In genomic region chr16:31458835-31459721, GRCh38 we compare ENCODE assay signal across 1 cellular context.
TF ChIP-seq lines count a peak whose summit lies in the region.

TSS of gene ARMC5 (plus strand) at chr16:31459501. CDS start at chr16:31459525, 24 bp downstream.

TF ChIP-seq in HepG2, 621 proteins besides CTCF, POLR2A, EP300 and RAD21 (continued from another document and continues in another):
- no peak for TF ChIP-seq DMTF1 (CRISPR knock-in tag; IDR thresholded peaks at IDR 0.05)
- no peak for TF ChIP-seq TRIM24 (CRISPR knock-in tag; IDR thresholded peaks at IDR 0.05)
- TF ChIP-seq AFF4 (CRISPR knock-in tag; IDR thresholded peaks at IDR 0.05): no peak; the same call in 1 of the 2 replicates
- TF ChIP-seq FOXA3 (CRISPR knock-in tag; IDR thresholded peaks at IDR 0.05): peak; percentile 56; the same call in 1 of the 2 replicates
- TF ChIP-seq TERF1 (CRISPR knock-in tag; IDR thresholded peaks at IDR 0.05): no peak
- TF ChIP-seq ZC3H13 (CRISPR knock-in tag; IDR thresholded peaks at IDR 0.05): peak; percentile 96
- TF ChIP-seq ZNF557 (CRISPR knock-in tag; IDR thresholded peaks at IDR 0.05): 0 out of 2 replicates have a peak, but pooled peaks have one; percentile 68
- TF ChIP-seq ZNF556 (CRISPR knock-in tag; IDR thresholded peaks at IDR 0.05; ENCODE audit: borderline replicate concordance): peak; percentile 89; the same call in 1 of the 2 replicates
- TF ChIP-seq ZNF280B (CRISPR knock-in tag; IDR thresholded peaks at IDR 0.05; ENCODE audit: borderline replicate concordance): peak; percentile 27; the same call in 1 of the 2 replicates
- peak; percentile 96 for TF ChIP-seq GABPB1 (CRISPR knock-in tag; IDR thresholded peaks at IDR 0.05)
- TF ChIP-seq KMT2A (CRISPR knock-in tag; IDR thresholded peaks at IDR 0.05): no peak; the same call in 1 of the 2 replicates
- TF ChIP-seq PLSCR1 (CRISPR knock-in tag; IDR thresholded peaks at IDR 0.05; ENCODE audit: borderline replicate concordance): no peak; the same call in 1 of the 2 replicates
- no peak; the same call in 1 of the 2 replicates for TF ChIP-seq CAMTA2 (CRISPR knock-in tag; IDR thresholded peaks at IDR 0.05; ENCODE audit: borderline replicate concordance)
- TF ChIP-seq ZSCAN31 (CRISPR knock-in tag; IDR thresholded peaks at IDR 0.05; ENCODE audit: low read depth): no peak; the same call in 1 of the 2 replicates
- no peak for TF ChIP-seq SCMH1 (CRISPR knock-in tag; IDR thresholded peaks at IDR 0.05; ENCODE audit: borderline replicate concordance)
- TF ChIP-seq SKI (IDR thresholded peaks at IDR 0.05; ENCODE audit: partially characterized antibody): peak; percentile 62
- no peak; the same call in 1 of the 2 replicates for TF ChIP-seq SP140L (CRISPR knock-in tag; IDR thresholded peaks at IDR 0.05; ENCODE audit: borderline replicate concordance)
- no peak for TF ChIP-seq PAF1 (CRISPR knock-in tag; IDR thresholded peaks at IDR 0.05)
- peak; percentile 90 for TF ChIP-seq BRD4 (CRISPR knock-in tag; IDR thresholded peaks at IDR 0.05)
- TF ChIP-seq LBX2 (CRISPR knock-in tag; IDR thresholded peaks at IDR 0.05; ENCODE audit: borderline replicate concordance): peak; percentile 66; the same call in 1 of the 2 replicates
- peak; percentile 85 for TF ChIP-seq ZNF703 (CRISPR knock-in tag; IDR thresholded peaks at IDR 0.05; ENCODE audit: borderline replicate concordance)
- TF ChIP-seq NRL (CRISPR knock-in tag; IDR thresholded peaks at IDR 0.05; ENCODE audit: borderline replicate concordance): peak; percentile 45
- peak; percentile 84 for TF ChIP-seq SMAD3 (CRISPR knock-in tag; IDR thresholded peaks at IDR 0.05)
- peak; percentile 79; the same call in 1 of the 2 replicates for TF ChIP-seq IRX3 (CRISPR knock-in tag; IDR thresholded peaks at IDR 0.05; ENCODE audit: borderline replicate concordance, low read depth)
- peak; percentile 90 for TF ChIP-seq THAP9 (CRISPR knock-in tag; IDR thresholded peaks at IDR 0.05; ENCODE audit: borderline replicate concordance)
- peak; percentile 48 for TF ChIP-seq SP5 (CRISPR knock-in tag; IDR thresholded peaks at IDR 0.05; ENCODE audit: borderline replicate concordance, low read depth)
- peak; percentile 90; the same call in 1 of the 2 replicates for TF ChIP-seq ZNF235 (CRISPR knock-in tag; IDR thresholded peaks at IDR 0.05; ENCODE audit: borderline replicate concordance)
- TF ChIP-seq ZBTB4 (CRISPR knock-in tag; IDR thresholded peaks at IDR 0.05; ENCODE audit: borderline replicate concordance): peak; percentile 74
- TF ChIP-seq ZHX2 (IDR thresholded peaks at IDR 0.05; ENCODE audit: low read depth): peak; percentile 99
- no peak; the same call in none of the 2 replicates for TF ChIP-seq ZHX2 (CRISPR knock-in tag; IDR thresholded peaks at IDR 0.05; ENCODE audit: borderline replicate concordance)
